Comparison of ENCODE assay signal across 8 cellular contexts in the genomic region with DNA sequence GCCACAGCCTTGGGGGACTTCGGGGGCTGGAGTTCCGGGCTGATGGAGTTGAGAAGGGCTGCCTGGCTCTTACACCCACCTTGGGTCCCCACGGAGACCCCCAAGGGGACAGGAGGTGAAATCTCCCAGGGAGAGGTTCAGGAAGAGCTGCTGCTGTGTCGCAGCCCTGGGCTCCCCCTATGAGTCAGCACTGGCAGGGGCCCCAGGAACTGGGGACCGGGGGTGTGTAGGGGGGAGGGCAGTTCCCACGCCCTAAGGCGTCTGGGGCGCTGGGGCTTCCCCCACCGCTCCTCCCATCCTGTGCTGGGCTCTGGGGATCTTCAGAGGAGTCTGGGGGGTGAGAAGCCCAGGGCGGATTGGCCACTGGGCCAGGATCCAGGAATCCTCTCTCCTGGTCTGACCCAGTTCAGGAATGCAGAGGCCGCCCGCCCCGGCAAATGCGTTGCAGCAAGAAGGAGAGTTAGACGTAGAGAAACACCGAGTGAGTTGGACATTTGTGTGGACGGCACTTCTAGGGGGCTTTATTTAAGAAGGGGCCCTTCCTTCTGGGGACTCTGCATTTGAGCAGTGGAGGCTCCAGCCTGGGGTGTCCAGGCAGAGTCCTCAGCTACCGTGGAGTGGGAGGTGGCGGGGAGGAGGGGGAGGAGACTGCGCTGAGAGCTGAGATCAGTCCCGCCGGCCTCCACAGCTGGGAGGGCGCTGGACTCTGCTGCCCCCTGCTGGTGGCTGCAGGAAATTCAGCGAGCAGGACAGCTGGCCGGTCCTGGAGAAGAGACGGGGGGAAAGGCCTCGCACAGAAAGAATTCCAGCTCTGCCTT. TPM values are rescaled to one million over a fixed set of nuclear protein-coding genes. Genes with fewer than 3 reads are reported as not detected.
DNase-seq lines count a peak whose midpoint lies in the region; ATAC-seq, FAIRE-seq and TF ChIP-seq lines count a peak whose summit lies in the region.

No MANE protein-coding gene starts in this region.

- H3K4me1 Mint-ChIP-seq in WTC11 = peaks cover 13% of the 10 kb centered on the region

- H3K79me2 ChIP-seq in keratinocyte (ENCODE audit: control insufficient read depth, insufficient read depth, low read length) = no peaks in the 10 kb centered on the region

- H3K27ac ChIP-seq in caudate nucleus (ENCODE audit: low read depth, low read length) (peak overlapping the region; percentile 87), keratinocyte (ENCODE audit: control insufficient read depth, insufficient read depth, low read length) (peak overlapping the region; percentile 96)

- peak; percentile 81 for DNase-seq in NK-92 treated with Interleukin-12 subunit alpha and Interleukin-12 subunit beta, amount 100 ng/mL, for 24 hours (lab: John Stamatoyannopoulos, UW)
- DNase-seq in NK-92 (lab: John Stamatoyannopoulos, UW; ENCODE audit: unreplicated experiment) = no peak
- peak; percentile 52 for DNase-seq in NCI-H2107 treated with DMSO at 0.1 percent for 48 hours (lab: John Stamatoyannopoulos, UW; ENCODE audit: unreplicated experiment)
- peak; percentile 95 for DNase-seq in WTC11 (ENCODE audit: low spot score)
- DNase-seq in caudate nucleus (lab: John Stamatoyannopoulos, UW) = peak in 60 of 61 donors; percentile 41 to 93 (median 81)
- DNase-seq in keratinocyte (ENCODE audit: low read depth, low spot score) = no peak
- DNase-seq in stimulated activated CD4-positive, alpha-beta T cell treated with anti-CD3 and anti-CD28 coated beads, Interleukin-12 subunit alpha, Interleukin-12 subunit beta, amount 100 ng/mL, for 48 hours (ENCODE audit: low read depth in 2 of 3, low spot score in 1 of 3) = peak; percentile 79 to 87 (median 87)

- peaks cover 18% of the 10 kb centered on the region for H3K27me3 ChIP-seq in keratinocyte (ENCODE audit: control insufficient read depth, extremely low read depth, insufficient read depth, low read length)

- TF ChIP-seq CTCF in WTC11 (IDR thresholded peaks at IDR 0.05) (peak; percentile 99), keratinocyte (optimal IDR thresholded peaks at IDR 0.05 in 1 of 3, IDR thresholded peaks at IDR 0.05 in 1 of 3, conservative IDR thresholded peaks at IDR 0.05 in 1 of 3; ENCODE audit: extremely low read depth in 1 of 3, insufficient read depth in 2 of 3, low read length in 3 of 3) (peak; percentile 74 to 98 (median 96))

- peak overlapping the region; percentile 93 for H3K9ac ChIP-seq in keratinocyte (ENCODE audit: control insufficient read depth, extremely low read depth, insufficient read depth, low read length)

- peaks cover 18% of the 10 kb centered on the region for H3K4me1 ChIP-seq in keratinocyte (ENCODE audit: control insufficient read depth, extremely low read depth, insufficient read depth, low read length)

- no peaks in the 10 kb centered on the region for H3K9me3 ChIP-seq in keratinocyte (ENCODE audit: control insufficient read depth, low read depth, low read length)

- no peaks in the 10 kb centered on the region for H3K36me3 ChIP-seq in keratinocyte (ENCODE audit: control insufficient read depth in 2 of 2, extremely low read depth in 1 of 2, insufficient read depth in 2 of 2, low read length in 2 of 2)

- H3K36me3 Mint-ChIP-seq in WTC11 = no peaks in the 10 kb centered on the region

- peak; percentile 56 for FAIRE-seq in keratinocyte (lab: Jason Lieb, UNC)

- H4K20me1 ChIP-seq in keratinocyte (ENCODE audit: control insufficient read depth, extremely low read depth, insufficient read depth, low read length) = no peaks in the 10 kb centered on the region

- H3K4me3 ChIP-seq in keratinocyte (ENCODE audit: control insufficient read depth in 2 of 3, extremely low read depth in 1 of 3, insufficient read depth in 2 of 3, low read depth in 1 of 3, low read length in 3 of 3) = peak overlapping the region; percentile 27 to 81 (median 69)

- no peak overlapping the region; the same call in 1 of the 2 replicates for H3K27ac Mint-ChIP-seq in WTC11

- peak overlapping the region; percentile 75 for H3K4me3 Mint-ChIP-seq in WTC11

- no peaks in the 10 kb centered on the region for H3K9me1 ChIP-seq in keratinocyte (ENCODE audit: control insufficient read depth, extremely low read depth, insufficient read depth, low read length)

- ATAC-seq in HG03025 (IDR thresholded peaks at IDR 0.05; ENCODE audit: low FRiP score, unreplicated experiment) = peak; percentile 45
- ATAC-seq in WTC11 = peak; percentile 79

- no peaks in the 10 kb centered on the region for H3K9me3 Mint-ChIP-seq in WTC11

- POLR2A ChIA-PET in WTC11 (lab: Charles Lee) = interaction anchor here (0.9 to 2.3 kb wide), 8 partner anchors 15 to 114 kb away, joined by 3 to 26 read pairs (median 5); a partner anchor contains a TSS

- dilution Hi-C loops in keratinocyte (cut with MboI; ENCODE audit: extremely low pct_ligation_motif_present, low sequenced_read_pairs) = no loop called here

- H3K4me2 ChIP-seq in keratinocyte (ENCODE audit: control insufficient read depth, extremely low read depth, insufficient read depth, low read depth, low read length) = peak overlapping the region; percentile 96

- CTCF ChIA-PET in WTC11 (lab: Charles Lee) = interaction anchor here (0.5 to 7.4 kb wide), 63 partner anchors 9 to 636 kb away, joined by 3 to 80 read pairs (median 6); a partner anchor contains a TSS

- H3K27me3 Mint-ChIP-seq in WTC11 (ENCODE audit: low read depth) = peaks cover 42% of the 10 kb centered on the region

- H2AFZ ChIP-seq in keratinocyte (ENCODE audit: control insufficient read depth, low read length) = peak overlapping the region; percentile 37

TF ChIP-seq in WTC11, 78 proteins besides CTCF, POLR2A, EP300 and RAD21 (continues in another document):
- TF ChIP-seq, protein P1, sequence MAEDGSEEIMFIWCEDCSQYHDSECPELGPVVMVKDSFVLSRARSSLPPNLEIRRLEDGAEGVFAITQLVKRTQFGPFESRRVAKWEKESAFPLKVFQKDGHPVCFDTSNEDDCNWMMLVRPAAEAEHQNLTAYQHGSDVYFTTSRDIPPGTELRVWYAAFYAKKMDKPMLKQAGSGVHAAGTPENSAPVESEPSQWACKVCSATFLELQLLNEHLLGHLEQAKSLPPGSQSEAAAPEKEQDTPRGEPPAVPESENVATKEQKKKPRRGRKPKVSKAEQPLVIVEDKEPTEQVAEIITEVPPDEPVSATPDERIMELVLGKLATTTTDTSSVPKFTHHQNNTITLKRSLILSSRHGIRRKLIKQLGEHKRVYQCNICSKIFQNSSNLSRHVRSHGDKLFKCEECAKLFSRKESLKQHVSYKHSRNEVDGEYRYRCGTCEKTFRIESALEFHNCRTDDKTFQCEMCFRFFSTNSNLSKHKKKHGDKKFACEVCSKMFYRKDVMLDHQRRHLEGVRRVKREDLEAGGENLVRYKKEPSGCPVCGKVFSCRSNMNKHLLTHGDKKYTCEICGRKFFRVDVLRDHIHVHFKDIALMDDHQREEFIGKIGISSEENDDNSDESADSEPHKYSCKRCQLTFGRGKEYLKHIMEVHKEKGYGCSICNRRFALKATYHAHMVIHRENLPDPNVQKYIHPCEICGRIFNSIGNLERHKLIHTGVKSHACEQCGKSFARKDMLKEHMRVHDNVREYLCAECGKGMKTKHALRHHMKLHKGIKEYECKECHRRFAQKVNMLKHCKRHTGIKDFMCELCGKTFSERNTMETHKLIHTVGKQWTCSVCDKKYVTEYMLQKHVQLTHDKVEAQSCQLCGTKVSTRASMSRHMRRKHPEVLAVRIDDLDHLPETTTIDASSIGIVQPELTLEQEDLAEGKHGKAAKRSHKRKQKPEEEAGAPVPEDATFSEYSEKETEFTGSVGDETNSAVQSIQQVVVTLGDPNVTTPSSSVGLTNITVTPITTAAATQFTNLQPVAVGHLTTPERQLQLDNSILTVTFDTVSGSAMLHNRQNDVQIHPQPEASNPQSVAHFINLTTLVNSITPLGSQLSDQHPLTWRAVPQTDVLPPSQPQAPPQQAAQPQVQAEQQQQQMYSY (CRISPR knock-in tag; IDR thresholded peaks at IDR 0.05) = no peak
- TF ChIP-seq HMGA2 (CRISPR knock-in tag; IDR thresholded peaks at IDR 0.05) (no peak), NFATC4 (CRISPR knock-in tag; IDR thresholded peaks at IDR 0.05) (no peak), NR2C2 (CRISPR knock-in tag; IDR thresholded peaks at IDR 0.05) (no peak), ETV6 (CRISPR knock-in tag; IDR thresholded peaks at IDR 0.05) (0 out of 2 replicates have a peak, but pooled peaks have one; percentile 35)

RNA-seq across cellular contexts. Expression of a gene that starts 15.0 kb away (rescaled TPM):
- 0.66 to 1.1 TPM (median 0.71 TPM) in 3 replicates for total RNA-seq in WTC11 (2021)
- polyA plus RNA-seq in keratinocyte = 0.18 TPM in 1 of 3 replicates, not detected in the others
- polyA plus RNA-seq in keratinocyte (2011; ENCODE audit: low read depth) = not detected
- 0.40 TPM in 1 of 2 replicates, not detected in the other for polyA plus RNA-seq in keratinocyte (2011; cell fraction: cytosol; rRNA removed)
- polyA plus RNA-seq in keratinocyte (2011; cell fraction: nucleus; rRNA removed) = not detected in 2 replicates
- 0.86 TPM in 1 of 2 replicates, not detected in the other for polyA plus RNA-seq in keratinocyte (2012; ENCODE audit: low replicate concordance)
- 0.40 TPM in 1 of 3 replicates, not detected in the others for polyA minus RNA-seq in keratinocyte
- polyA minus RNA-seq in keratinocyte (2011; cell fraction: cytosol; rRNA and poly(A)+ RNA removed) = not detected
- not detected in 2 replicates for polyA minus RNA-seq in keratinocyte (2011; cell fraction: nucleus; rRNA and poly(A)+ RNA removed)

RNA-seq across cellular contexts. Expression of a gene that starts 44.0 kb away (rescaled TPM):
- total RNA-seq in WTC11 (2021) = 5.0 to 7.2 TPM (median 6.4 TPM) in 3 replicates
- polyA plus RNA-seq in keratinocyte = 0.22 to 0.57 TPM (median 0.26 TPM) in 3 replicates
- not detected for polyA plus RNA-seq in keratinocyte (2011; ENCODE audit: low read depth)
- polyA plus RNA-seq in keratinocyte (2011; cell fraction: cytosol; rRNA removed) = 0.17 and 0.30 TPM in 2 replicates
- polyA plus RNA-seq in keratinocyte (2011; cell fraction: nucleus; rRNA removed) = 0.43 and 0.61 TPM in 2 replicates
- polyA plus RNA-seq in keratinocyte (2012; ENCODE audit: low replicate concordance) = 0.44 and 0.71 TPM in 2 replicates
- polyA minus RNA-seq in keratinocyte = 0.38 to 0.56 TPM in 2 of 3 replicates, not detected in the other
- 1.5 TPM for polyA minus RNA-seq in keratinocyte (2011; cell fraction: cytosol; rRNA and poly(A)+ RNA removed)
- not detected in 2 replicates for polyA minus RNA-seq in keratinocyte (2011; cell fraction: nucleus; rRNA and poly(A)+ RNA removed)

RNA-seq across cellular contexts. Expression of a gene that starts 44.1 kb away (rescaled TPM):
- total RNA-seq in WTC11 (2021) = 36.6 to 44.2 TPM (median 42.2 TPM) in 3 replicates
- 11.2 to 15.6 TPM (median 14.7 TPM) in 3 replicates for polyA plus RNA-seq in keratinocyte
- 33.3 TPM for polyA plus RNA-seq in keratinocyte (2011; ENCODE audit: low read depth)
- polyA plus RNA-seq in keratinocyte (2011; cell fraction: cytosol; rRNA removed) = 6.7 and 13.2 TPM in 2 replicates
- 36.5 and 49.5 TPM in 2 replicates for polyA plus RNA-seq in keratinocyte (2011; cell fraction: nucleus; rRNA removed)
- 18.5 and 22.1 TPM in 2 replicates for polyA plus RNA-seq in keratinocyte (2012; ENCODE audit: low replicate concordance)
- polyA minus RNA-seq in keratinocyte = 13.6 to 45.7 TPM (median 15.7 TPM) in 3 replicates
- polyA minus RNA-seq in keratinocyte (2011; cell fraction: cytosol; rRNA and poly(A)+ RNA removed) = 17.5 TPM
- polyA minus RNA-seq in keratinocyte (2011; cell fraction: nucleus; rRNA and poly(A)+ RNA removed) = 16.7 and 18.5 TPM in 2 replicates

Comparison
In these comparisons a context has a peak if more than half of its experiments do, and no peak if none do; other contexts are left out.
1. DNase-seq: peak in NK-92 treated with Interleukin-12 subunit alpha and Interleukin-12 subunit beta, amount 100 ng/mL, for 24 hours (single experiment), NCI-H2107 treated with DMSO at 0.1 percent for 48 hours (single experiment), WTC11 (single experiment), caudate nucleus (60 of 61) and stimulated activated CD4-positive, alpha-beta T cell treated with anti-CD3 and anti-CD28 coated beads, Interleukin-12 subunit alpha, Interleukin-12 subunit beta, amount 100 ng/mL, for 48 hours (3 of 3); none in NK-92 (single experiment) and keratinocyte (single experiment).